15 cellular contexts compared by ENCODE assay signal in the genomic region with DNA sequence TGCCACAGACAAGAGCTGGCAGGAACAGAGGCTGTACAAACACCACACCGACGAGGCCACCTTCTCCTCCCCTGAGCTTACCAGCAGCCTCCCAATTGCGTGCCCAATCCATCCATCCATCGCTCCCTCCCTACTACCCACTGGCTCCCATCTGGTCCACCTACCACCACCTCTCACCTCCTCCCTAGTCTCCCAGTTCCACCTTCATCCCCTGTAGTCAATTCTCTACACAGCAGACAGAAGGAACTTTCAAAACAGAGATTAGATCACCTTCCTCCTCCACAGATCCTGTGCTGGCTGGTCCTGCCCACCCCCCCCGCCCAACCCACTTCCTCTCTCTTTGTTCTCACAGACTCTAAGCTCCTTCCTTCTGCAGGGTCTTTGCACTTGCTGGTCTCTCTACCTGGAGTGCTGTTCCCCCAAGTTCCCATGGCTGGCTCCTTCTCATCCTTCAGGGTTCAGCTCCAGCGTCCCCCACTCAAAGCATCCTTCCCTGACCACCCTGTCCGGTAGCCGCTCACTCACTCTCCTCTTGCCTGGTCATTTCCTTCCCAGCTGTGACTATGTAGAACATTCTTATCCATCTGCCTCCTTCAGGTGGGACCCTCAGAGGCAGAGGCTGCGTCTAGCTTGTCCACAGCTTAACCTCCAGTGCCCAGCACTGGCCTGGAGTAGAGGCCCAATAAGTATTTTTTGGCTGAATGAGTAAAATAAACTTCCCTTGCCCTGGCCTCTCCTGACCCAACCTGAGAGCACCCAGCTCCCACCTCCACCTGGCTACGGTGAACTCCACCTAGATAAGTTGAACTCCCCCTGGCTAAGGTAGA. TPM values are rescaled to one million over a fixed set of nuclear protein-coding genes. Genes with fewer than 3 reads are reported as not detected.
DNase-seq lines count a peak whose midpoint lies in the region; ATAC-seq, FAIRE-seq and TF ChIP-seq lines count a peak whose summit lies in the region.
"Had no signal": no experiment of that assay in that cellular context is flagged by ENCODE, and none has a peak within 500 bp of the region (broad histone marks: within the 10 kb centered on the region; RNA-seq: fewer than 3 reads in every experiment).

No MANE protein-coding gene starts in this region.

- CTCF ChIA-PET in OCI-LY7 (lab: Charles Lee; ENCODE audit: unreplicated experiment): no interaction called here

- H3K4me3 Mint-ChIP-seq in activated naive CD8-positive, alpha-beta T cell: peak overlapping the region; percentile 87
- H3K4me3 Mint-ChIP-seq: GM23338 had no signal

- H3K27ac ChIP-seq in OCI-LY7 (ENCODE audit: low read depth, low read length, poor library complexity, severe bottlenecking) (no peak overlapping the region), osteoblast (ENCODE audit: low read depth, low read length) (no peak overlapping the region), caudate nucleus (ENCODE audit: low read depth, low read length) (no peak overlapping the region)
- H3K27ac ChIP-seq: HL-60 had no signal

- 77 to 85% methylated on average over 10 of the region's 10 CpGs for whole genome bisulfite sequencing in lower leg skin, 2 donors

- TF ChIP-seq CTCF in OCI-LY7 (conservative IDR thresholded peaks at IDR 0.05; ENCODE audit: low read length): no peak
- no peak for TF ChIP-seq CTCF in osteoblast (IDR thresholded peaks at IDR 0.05; ENCODE audit: extremely low read depth, low read depth, low read length)
- no peak for TF ChIP-seq CTCF in lower leg skin (IDR thresholded peaks at IDR 0.05)

- H3K4me2 ChIP-seq in OCI-LY7 (ENCODE audit: low read length) (no peak overlapping the region; the same call in 1 of the 2 replicates), osteoblast (ENCODE audit: insufficient read depth, low read length) (no peak overlapping the region)
- H3K4me2 ChIP-seq: GM23338 had no signal

- no TSS peak for BruUV-seq in OCI-LY7 (replicated peaks; lab: Mats Ljungman, UMichigan)

- H3K9me3 ChIP-seq in OCI-LY7 (ENCODE audit: low read length) (no peaks in the 10 kb centered on the region), osteoblast (ENCODE audit: low read depth, low read length) (no peaks in the 10 kb centered on the region)

- peaks cover 3% of the 10 kb centered on the region for H3K36me3 Mint-ChIP-seq in activated naive CD8-positive, alpha-beta T cell

- FAIRE-seq in GM12892 (lab: Jason Lieb, UNC): peak; percentile 66

- no peaks in the 10 kb centered on the region for H3K27me3 Mint-ChIP-seq in activated naive CD8-positive, alpha-beta T cell

- H3K9me3 Mint-ChIP-seq in activated naive CD8-positive, alpha-beta T cell (ENCODE audit: low read depth): no peaks in the 10 kb centered on the region
- H3K9me3 Mint-ChIP-seq: GM23338 had no signal

- H3K4me3 ChIP-seq in OCI-LY7 (ENCODE audit: low read depth, low read length, poor library complexity, severe bottlenecking): no peak overlapping the region
- no peak overlapping the region for H3K4me3 ChIP-seq in osteoblast (ENCODE audit: insufficient read depth, low read length)
- no peak overlapping the region for H3K4me3 ChIP-seq in lower leg skin (ENCODE audit: low read depth, poor library complexity, severe bottlenecking)
- H3K4me3 ChIP-seq: dorsolateral prefrontal cortex, GM23338 had no signal

- no peaks in the 10 kb centered on the region for H3K27me3 ChIP-seq in osteoblast (ENCODE audit: insufficient read depth, low read length)
- H3K27me3 ChIP-seq: dorsolateral prefrontal cortex had no signal

- TF ChIP-seq POLR2A in GM12892 (IDR thresholded peaks at IDR 0.05; ENCODE audit: low read depth, low read length) (no peak), lower leg skin (IDR thresholded peaks at IDR 0.05) (no peak)

- H3K4me1 Mint-ChIP-seq in activated naive CD8-positive, alpha-beta T cell (ENCODE audit: low read depth): peaks cover 82% of the 10 kb centered on the region
- H3K4me1 Mint-ChIP-seq: GM23338 had no signal

- H3K79me2 ChIP-seq in OCI-LY7 (ENCODE audit: insufficient read depth, low read depth, low read length) (no peaks in the 10 kb centered on the region), osteoblast (ENCODE audit: insufficient read depth, low read length) (no peaks in the 10 kb centered on the region)

- no peak overlapping the region for H2AFZ ChIP-seq in OCI-LY7 (ENCODE audit: low read length)
- no peak overlapping the region for H2AFZ ChIP-seq in osteoblast (ENCODE audit: low read length)
- H2AFZ ChIP-seq: GM23338 had no signal

- peaks cover 4% of the 10 kb centered on the region for H3K4me1 ChIP-seq in OCI-LY7 (ENCODE audit: insufficient read depth, low read length, poor library complexity, severe bottlenecking)
- no peaks in the 10 kb centered on the region for H3K4me1 ChIP-seq in osteoblast (ENCODE audit: insufficient read depth, low read length)

- H3K36me3 ChIP-seq in OCI-LY7 (ENCODE audit: insufficient read depth, low read length): no peaks in the 10 kb centered on the region
- no peaks in the 10 kb centered on the region for H3K36me3 ChIP-seq in osteoblast (ENCODE audit: insufficient read depth, low read length)

- H4K20me1 ChIP-seq in OCI-LY7 (ENCODE audit: insufficient read depth, low read length) (no peaks in the 10 kb centered on the region), osteoblast (ENCODE audit: insufficient read depth, low read length) (no peaks in the 10 kb centered on the region)

- no peaks in the 10 kb centered on the region for H3K9me2 ChIP-seq in OCI-LY7 (ENCODE audit: insufficient read depth, low read length)

- intact Hi-C loops in OCI-LY7 (cut with micrococcal nuclease; ENCODE audit: unreplicated experiment): no loop called here
- intact Hi-C loops in lower leg skin (cut with DNase I; ENCODE audit: low total_unique reads): no loop called here

- ATAC-seq in HG03342 (IDR thresholded peaks at IDR 0.05; ENCODE audit: unreplicated experiment): no peak
- ATAC-seq: GM23338 had no signal

- POLR2A ChIA-PET in OCI-LY7 (lab: Charles Lee): no interaction called here

- DNase-seq in GM12892 (ENCODE audit: insufficient read length) (no peak), OCI-LY7 (ENCODE audit: low spot score) (peak; percentile 16), osteoblast (ENCODE audit: insufficient read length, low spot score, missing footprints) (peak; percentile 78), caudate nucleus (lab: John Stamatoyannopoulos, UW) (no peak), lower leg skin (ENCODE audit: low spot score in 2 of 2) (no peak), NCI-H2196 treated with DMSO at 0.1 percent for 48 hours (lab: John Stamatoyannopoulos, UW; ENCODE audit: unreplicated experiment) (no peak)
- DNase-seq: dorsolateral prefrontal cortex; hippocampal formation; NCI-H187 treated with DMSO at 0.1 percent for 48 hours; SHP77; stimulated activated CD4-positive, alpha-beta T cell treated with anti-CD3 and anti-CD28 coated beads, Interleukin-15, amount 100 ng/mL, for 24 hours had no signal

- H3K27ac Mint-ChIP-seq in activated naive CD8-positive, alpha-beta T cell: peak overlapping the region; percentile 93
- H3K27ac Mint-ChIP-seq: GM23338 had no signal

RNA-seq across cellular contexts. Expression of gene PIN1, which starts 23.0 kb away (rescaled TPM):
- 36.4 TPM for polyA plus RNA-seq in GM12892 (2012; ENCODE audit: missing spikeins)
- 131 and 137 TPM in 2 replicates for total RNA-seq in OCI-LY7 (2014; rRNA removed; shearing (Covaris generic))
- total RNA-seq in OCI-LY7 (2022) (86.4 and 86.9 TPM in 2 replicates), osteoblast (53.9 and 62.6 TPM in 2 replicates), lower leg skin (10 to 100 TPM; 67.8 to 97.7 (median 79.6) TPM)

RNA-seq across cellular contexts. Expression of gene UBL5, which starts 30.4 kb away (rescaled TPM):
- 775 TPM for polyA plus RNA-seq in GM12892 (2012; ENCODE audit: missing spikeins)
- total RNA-seq in OCI-LY7 (2014; rRNA removed; shearing (Covaris generic)): 162 and 249 TPM in 2 replicates
- total RNA-seq in OCI-LY7 (2022) (271 and 323 TPM in 2 replicates), osteoblast (82.5 and 111 TPM in 2 replicates), lower leg skin (100 to 1,000 TPM; 339 to 596 (median 390) TPM)

RNA-seq across cellular contexts. Expression of gene FBXL12, which starts 39.3 kb away (rescaled TPM):
- 9.8 TPM for polyA plus RNA-seq in GM12892 (2012; ENCODE audit: missing spikeins)
- total RNA-seq in OCI-LY7 (2014; rRNA removed; shearing (Covaris generic)): 22.3 and 38.7 TPM in 2 replicates
- total RNA-seq in OCI-LY7 (2022) (40.6 and 44.4 TPM in 2 replicates), osteoblast (23.9 and 25.0 TPM in 2 replicates), lower leg skin (10 to 100 TPM; 13.8 to 28.7 (median 23.5) TPM)

Comparison
In these comparisons a context has a peak if more than half of its experiments do, and no peak if none do; other contexts are left out.
1. DNase-seq: peak in OCI-LY7 (single experiment) and osteoblast (single experiment); none in GM12892 (single experiment), caudate nucleus (0 of 61), lower leg skin (0 of 2) and NCI-H2196 treated with DMSO at 0.1 percent for 48 hours (single experiment).